ENCODE assay signal across 27 cellular contexts in genomic region chr6:159806021-159806458, GRCh38. TPM values are rescaled to one million over a fixed set of nuclear protein-coding genes. Genes with fewer than 3 reads are reported as not detected.
DNase-seq lines count a peak whose midpoint lies in the region; ATAC-seq, FAIRE-seq and TF ChIP-seq lines count a peak whose summit lies in the region.
"Had no signal": no experiment of that assay in that cellular context is flagged by ENCODE, and none has a peak within 500 bp of the region (broad histone marks: within the 10 kb centered on the region; RNA-seq: fewer than 3 reads in every experiment).

No MANE protein-coding gene starts in this region.

- H3K9me3 Mint-ChIP-seq in endothelial cell (ENCODE audit: unreplicated experiment), result no peaks in the 10 kb centered on the region
- H3K9me3 Mint-ChIP-seq: activated B cell treated with CpG ODN at 0.5 μM for 24 hours; CD8-positive, alpha-beta memory T cell; effector memory CD8-positive, alpha-beta T cell; naive B cell had no signal

- intact Hi-C loops in posterior vena cava (cut with DNase I), result no loop called here
- intact Hi-C loops in sciatic nerve (cut with DNase I), result no loop called here

- H3K27ac Mint-ChIP-seq in endothelial cell (ENCODE audit: unreplicated experiment), result no peak overlapping the region
- H3K27ac Mint-ChIP-seq: activated B cell treated with CpG ODN at 0.5 μM for 24 hours; effector memory CD8-positive, alpha-beta T cell; naive B cell had no signal

- no peak overlapping the region for H3K4me3 ChIP-seq in epithelial cell of esophagus (ENCODE audit: low read length)
- H3K4me3 ChIP-seq: ascending aorta, ovary, right lobe of liver, transverse colon had no signal

- FAIRE-seq in RCC 7860 (lab: Jason Lieb, UNC), result no peak
- FAIRE-seq: keratinocyte had no signal

- no peak for ATAC-seq in GM18498 (IDR thresholded peaks at IDR 0.05; ENCODE audit: unreplicated experiment)
- no peak for ATAC-seq in sciatic nerve
- ATAC-seq in HG02623 (IDR thresholded peaks at IDR 0.05; ENCODE audit: unreplicated experiment), result no peak
- ATAC-seq: effector memory CD8-positive, alpha-beta T cell had no signal

- peaks cover under 1% of the 10 kb centered on the region for H3K27me3 Mint-ChIP-seq in endothelial cell (ENCODE audit: unreplicated experiment)
- H3K27me3 Mint-ChIP-seq: activated B cell treated with CpG ODN at 0.5 μM for 24 hours; effector memory CD8-positive, alpha-beta T cell; naive B cell had no signal

- H3K4me3 Mint-ChIP-seq in endothelial cell (ENCODE audit: unreplicated experiment), result no peak overlapping the region
- H3K4me3 Mint-ChIP-seq: activated B cell treated with CpG ODN at 0.5 μM for 24 hours; CD8-positive, alpha-beta memory T cell; effector memory CD8-positive, alpha-beta T cell; naive B cell had no signal

- peak; percentile 71 for DNase-seq in HuH-7 (ENCODE audit: low spot score)
- peak; percentile 13 for DNase-seq in RCC 7860 (ENCODE audit: low spot score)
- peak; percentile 64 for DNase-seq in epithelial cell of esophagus (ENCODE audit: low read depth)
- DNase-seq in posterior vena cava (ENCODE audit: low spot score), result peak; percentile 43
- DNase-seq in sciatic nerve (ENCODE audit: low spot score), result no peak
- no peak for DNase-seq in endothelial cell (ENCODE audit: low spot score)
- DNase-seq: activated B cell treated with CpG ODN at 0.5 μM for 24 hours; activated naive CD4-positive, alpha-beta T cell treated with anti-CD3 and anti-CD28 coated beads, Interleukin-2, amount 50 U/mL, for 16 hours; activated T-cell treated with anti-CD3 and anti-CD28 coated beads, Interleukin-2, amount 50 U/mL, for 48 hours; CD8-positive, alpha-beta memory T cell; DND-41; effector memory CD8-positive, alpha-beta T cell; hippocampal formation; MM.1S; naive B cell; NCI-H187 treated with DMSO at 0.1 percent for 48 hours; NCI-H446; ovary; right lobe of liver; SHP77; stimulated activated naive CD4-positive, alpha-beta T cell; transverse colon had no signal

- no peaks in the 10 kb centered on the region for H3K36me3 Mint-ChIP-seq in endothelial cell (ENCODE audit: low read depth, unreplicated experiment)
- H3K36me3 Mint-ChIP-seq: naive B cell had no signal

- H3K4me1 Mint-ChIP-seq in endothelial cell (ENCODE audit: unreplicated experiment), result no peaks in the 10 kb centered on the region
- H3K4me1 Mint-ChIP-seq: activated B cell treated with CpG ODN at 0.5 μM for 24 hours; CD8-positive, alpha-beta memory T cell had no signal

- TF ChIP-seq CTCF in epithelial cell of esophagus (IDR thresholded peaks at IDR 0.05; ENCODE audit: insufficient read depth, low read depth, low read length, missing control alignments) (no peak), endothelial cell (IDR thresholded peaks at IDR 0.05; ENCODE audit: unreplicated experiment) (no peak)

RNA-seq across cellular contexts. Expression of gene PNLDC1, which starts 6.0 kb away (rescaled TPM):
- under 1 TPM in 1 of 2 donors, not detected in 1; 0.19 TPM for total RNA-seq in posterior vena cava
- total RNA-seq in sciatic nerve, result not detected
- not detected for total RNA-seq in endothelial cell (ENCODE audit: unreplicated experiment)
- total RNA-seq: ascending aorta, lung microvascular endothelial cell had no signal

RNA-seq across cellular contexts. Expression of gene MRPL18, which starts 15.8 kb away (rescaled TPM):
- total RNA-seq in posterior vena cava, result 10 to 100 TPM; 62.9 to 66.4 TPM
- total RNA-seq in sciatic nerve, result 36.5 TPM
- 31.0 TPM for total RNA-seq in endothelial cell (ENCODE audit: unreplicated experiment)

RNA-seq across cellular contexts. Expression of gene TCP1, which starts 16.6 kb away (rescaled TPM):
- total RNA-seq in posterior vena cava (100 to 1,000 TPM; 116 to 137 TPM), sciatic nerve (107 TPM), endothelial cell (ENCODE audit: unreplicated experiment) (213 TPM)

RNA-seq across cellular contexts. Expression of gene ACAT2, which starts 44.2 kb away (rescaled TPM):
- 10 to 100 TPM; 11.0 to 13.6 TPM for total RNA-seq in posterior vena cava
- total RNA-seq in sciatic nerve, result 55.3 TPM
- 119 TPM for total RNA-seq in endothelial cell (ENCODE audit: unreplicated experiment)

Comparison
In these comparisons a context has a peak if more than half of its experiments do, and no peak if none do; other contexts are left out.
1. DNase-seq: peak in HuH-7 (single experiment), RCC 7860 (single experiment), epithelial cell of esophagus (single experiment) and posterior vena cava (single experiment); none in sciatic nerve (single experiment) and endothelial cell (single experiment).